19 cellular contexts compared by ENCODE assay signal in genomic region chr7:33534830-33535229, GRCh38.
A peak's percentile ranks its signal among the peaks of the same experiment; 100 is the strongest.
DNase-seq lines count a peak whose midpoint lies in the region; TF ChIP-seq lines count a peak whose summit lies in the region.
"Had no signal": no experiment of that assay in that cellular context is flagged by ENCODE, and none has a peak within 500 bp of the region (broad histone marks: within the 10 kb centered on the region; RNA-seq: fewer than 3 reads in every experiment).

No MANE protein-coding gene starts in this region.

- H3K4me3 ChIP-seq in SJSA1 (no peak overlapping the region), fibroblast of the aortic adventitia (ENCODE audit: low read depth, low read length) (no peak overlapping the region), neuronal stem cell (ENCODE audit: low read length in 2 of 2) (no peak overlapping the region), spleen (no peak overlapping the region)
- H3K4me3 ChIP-seq: esophagus squamous epithelium, heart right ventricle, stomach had no signal

- no peak overlapping the region for H2BK5ac ChIP-seq in neuronal stem cell (ENCODE audit: low read length)

- H3K9me3 Mint-ChIP-seq in activated CD4-positive, alpha-beta memory T cell treated with anti-CD3 and anti-CD28 coated beads for 36 hours = peaks cover 26% of the 10 kb centered on the region

- H3K36me3 ChIP-seq in SJSA1 = no peaks in the 10 kb centered on the region
- peaks cover 0 to 3% of the 10 kb centered on the region in 2 donors for H3K36me3 ChIP-seq in neuronal stem cell (replicated peaks in 1 of 2; ENCODE audit: control insufficient read depth in 2 of 2, insufficient read depth in 2 of 2, low read length in 2 of 2)
- H3K36me3 ChIP-seq in spleen = peaks cover 0 to 59% (median 3%) of the 10 kb centered on the region in 6 donors

- CTCF ChIA-PET in activated CD4-positive, alpha-beta memory T cell treated with anti-CD3 and anti-CD28 coated beads for 36 hours (lab: Charles Lee) = no interaction called here

- H3K14ac ChIP-seq in neuronal stem cell (ENCODE audit: low read length) = no peak overlapping the region

- H3K4me3 Mint-ChIP-seq in activated CD4-positive, alpha-beta memory T cell treated with anti-CD3 and anti-CD28 coated beads for 36 hours = no peak overlapping the region
- H3K4me3 Mint-ChIP-seq: activated naive CD8-positive, alpha-beta T cell treated with anti-CD3 and anti-CD28 coated beads, Interleukin-2, amount 10 ng/mL, durations not matched to agents 7 days and 5 days; activated T-helper 17 cell treated with anti-CD3 and anti-CD28 coated beads, Interleukin-2, amount 50 U/mL, for 72 hours had no signal

- H3K23ac ChIP-seq in neuronal stem cell (ENCODE audit: low read depth, low read length, poor library complexity) = no peak overlapping the region

- peaks cover 60% of the 10 kb centered on the region for H3K36me3 Mint-ChIP-seq in activated CD4-positive, alpha-beta memory T cell treated with anti-CD3 and anti-CD28 coated beads for 36 hours

- intact Hi-C loops in spleen (cut with DNase I; ENCODE audit: low total_unique reads) = no loop called here
- intact Hi-C loops in activated CD4-positive, alpha-beta memory T cell treated with anti-CD3 and anti-CD28 coated beads for 36 hours (cut with micrococcal nuclease) = no loop called here

- H3K27me3 Mint-ChIP-seq in activated CD4-positive, alpha-beta memory T cell treated with anti-CD3 and anti-CD28 coated beads for 36 hours = no peaks in the 10 kb centered on the region
- H3K27me3 Mint-ChIP-seq: activated naive CD8-positive, alpha-beta T cell treated with anti-CD3 and anti-CD28 coated beads, Interleukin-2, amount 10 ng/mL, durations not matched to agents 7 days and 5 days; activated T-helper 17 cell treated with anti-CD3 and anti-CD28 coated beads, Interleukin-2, amount 50 U/mL, for 72 hours had no signal

- no peak for TF ChIP-seq POLR2A in spleen (IDR thresholded peaks at IDR 0.05)

- H3K27ac ChIP-seq in SJSA1 (peak overlapping the region; percentile 49; the same call in 1 of the 2 replicates), neuronal stem cell (replicated peaks; ENCODE audit: low read length) (no peak overlapping the region), spleen (no peak overlapping the region)
- H3K27ac ChIP-seq: esophagus squamous epithelium, heart right ventricle, stomach had no signal

- no peak overlapping the region for H3K27ac Mint-ChIP-seq in activated CD4-positive, alpha-beta memory T cell treated with anti-CD3 and anti-CD28 coated beads for 36 hours
- H3K27ac Mint-ChIP-seq: activated naive CD8-positive, alpha-beta T cell treated with anti-CD3 and anti-CD28 coated beads, Interleukin-2, amount 10 ng/mL, durations not matched to agents 7 days and 5 days; activated T-helper 17 cell treated with anti-CD3 and anti-CD28 coated beads, Interleukin-2, amount 50 U/mL, for 72 hours had no signal

- H3K4me1 ChIP-seq in SJSA1 (replicated peaks) = peaks cover 12% of the 10 kb centered on the region
- H3K4me1 ChIP-seq in neuronal stem cell (ENCODE audit: control insufficient read depth in 2 of 2, insufficient read depth in 1 of 2, low read depth in 1 of 2, low read length in 2 of 2) = peaks cover 3 to 8% of the 10 kb centered on the region in 2 donors
- no peaks in the 10 kb centered on the region for H3K4me1 ChIP-seq in spleen
- H3K4me1 ChIP-seq: esophagus squamous epithelium, stomach had no signal

- no peak overlapping the region for H2BK120ac ChIP-seq in neuronal stem cell (ENCODE audit: low read depth, low read length)

- H3K4ac ChIP-seq in neuronal stem cell (ENCODE audit: low read length) = no peak overlapping the region

- H4K91ac ChIP-seq in neuronal stem cell (ENCODE audit: low read depth, low read length, poor library complexity) = no peak overlapping the region

- H3K18ac ChIP-seq in neuronal stem cell (ENCODE audit: low read length) = peak overlapping the region; percentile 29

- POLR2A ChIA-PET in activated CD4-positive, alpha-beta memory T cell treated with anti-CD3 and anti-CD28 coated beads for 36 hours (lab: Charles Lee) = no interaction called here

- no peaks in the 10 kb centered on the region for H3K4me1 Mint-ChIP-seq in activated CD4-positive, alpha-beta memory T cell treated with anti-CD3 and anti-CD28 coated beads for 36 hours (ENCODE audit: low read depth)

- H3K4me2 ChIP-seq in neuronal stem cell (ENCODE audit: insufficient read depth, low read length, poor library complexity, severe bottlenecking) = no peak overlapping the region

- no peaks in the 10 kb centered on the region for H3K9me3 ChIP-seq in SJSA1 (replicated peaks)
- H3K9me3 ChIP-seq in neuronal stem cell (replicated peaks in 1 of 2; ENCODE audit: control insufficient read depth in 2 of 2, insufficient read depth in 1 of 2, low read depth in 1 of 2, low read length in 2 of 2) = peaks cover 3 to 8% of the 10 kb centered on the region in 2 donors
- H3K9me3 ChIP-seq in spleen = peaks cover 0 to 29% (median 20%) of the 10 kb centered on the region in 8 donors
- H3K9me3 ChIP-seq: esophagus squamous epithelium had no signal

- no peak overlapping the region for H2AK5ac ChIP-seq in neuronal stem cell (ENCODE audit: low read depth, low read length)

- TF ChIP-seq CTCF in fibroblast of the aortic adventitia (IDR thresholded peaks at IDR 0.05; ENCODE audit: insufficient read depth, low read length) = no peak
- no peak for TF ChIP-seq CTCF in spleen (IDR thresholded peaks at IDR 0.05 in 8 of 11, conservative IDR thresholded peaks at IDR 0.05 in 3 of 11)

- no peak overlapping the region for H2AFZ ChIP-seq in neuronal stem cell (ENCODE audit: low read length)

- no CpG with 5 or more reads among the region's 1 CpG for WGBS in neuronal stem cell (ENCODE audit: extremely low coverage in 2 of 2, insufficient read length in 2 of 2, insufficient replicate concordance in 1 of 2), 2 donors
- 48 to 71% (median 52%) methylated on average over 1 of the region's 1 CpG for WGBS in spleen, 5 donors

- H3K27me3 ChIP-seq in SJSA1 (replicated peaks) (no peaks in the 10 kb centered on the region), neuronal stem cell (ENCODE audit: control insufficient read depth in 3 of 3, insufficient read depth in 3 of 3, low read depth in 1 of 3, low read length in 3 of 3) (no peaks in the 10 kb centered on the region), spleen (replicated peaks in 1 of 7) (no peaks in the 10 kb centered on the region)
- H3K27me3 ChIP-seq: esophagus squamous epithelium, heart right ventricle, stomach had no signal

- H3K9ac ChIP-seq in neuronal stem cell (ENCODE audit: low read depth, low read length, poor library complexity) = no peak overlapping the region

- no peak overlapping the region for H2BK12ac ChIP-seq in neuronal stem cell (ENCODE audit: low read length)

- DNase-seq in ELF-1 (ENCODE audit: low read depth, low spot score) (peak; percentile 30), SJSA1 (ENCODE audit: low read depth in 1 of 2, low spot score in 2 of 2) (peak in 1 of 2 experiments; percentile 37), fibroblast of the aortic adventitia (ENCODE audit: low read depth) (peak; percentile 14), neuronal stem cell (ENCODE audit: low spot score) (peak; percentile 3), spleen (no peak), NCI-H146 (lab: John Stamatoyannopoulos, UW) (no peak)
- no peak for DNase-seq in activated CD4-positive, alpha-beta memory T cell treated with anti-CD3 and anti-CD28 coated beads for 36 hours
- DNase-seq: activated naive CD8-positive, alpha-beta T cell treated with anti-CD3 and anti-CD28 coated beads, Interleukin-2, amount 10 ng/mL, durations not matched to agents 7 days and 5 days; AML-193; esophagus squamous epithelium; GDM1; heart right ventricle; KBM-7; MV-4-11; NCI-H2029; NCI-H446; NK-92 treated with Interleukin-12 subunit alpha and Interleukin-12 subunit beta, amount 100 ng/mL, for 24 hours; stomach had no signal

- no peaks in the 10 kb centered on the region for H3K79me1 ChIP-seq in neuronal stem cell (ENCODE audit: low read depth, low read length)

- H4K8ac ChIP-seq in neuronal stem cell (ENCODE audit: low read depth, low read length) = no peak overlapping the region

- H2BK15ac ChIP-seq in neuronal stem cell (ENCODE audit: low read length) = no peak overlapping the region

Comparison
In these comparisons a context has a peak if more than half of its experiments do, and no peak if none do; other contexts are left out.
1. DNase-seq: peak in ELF-1 (single experiment), fibroblast of the aortic adventitia (single experiment) and neuronal stem cell (single experiment); none in spleen (single experiment), activated CD4-positive, alpha-beta memory T cell treated with anti-CD3 and anti-CD28 coated beads for 36 hours (single experiment) and NCI-H146 (single experiment).